ENCODE assay signal across 18 cellular contexts in the genomic region with DNA sequence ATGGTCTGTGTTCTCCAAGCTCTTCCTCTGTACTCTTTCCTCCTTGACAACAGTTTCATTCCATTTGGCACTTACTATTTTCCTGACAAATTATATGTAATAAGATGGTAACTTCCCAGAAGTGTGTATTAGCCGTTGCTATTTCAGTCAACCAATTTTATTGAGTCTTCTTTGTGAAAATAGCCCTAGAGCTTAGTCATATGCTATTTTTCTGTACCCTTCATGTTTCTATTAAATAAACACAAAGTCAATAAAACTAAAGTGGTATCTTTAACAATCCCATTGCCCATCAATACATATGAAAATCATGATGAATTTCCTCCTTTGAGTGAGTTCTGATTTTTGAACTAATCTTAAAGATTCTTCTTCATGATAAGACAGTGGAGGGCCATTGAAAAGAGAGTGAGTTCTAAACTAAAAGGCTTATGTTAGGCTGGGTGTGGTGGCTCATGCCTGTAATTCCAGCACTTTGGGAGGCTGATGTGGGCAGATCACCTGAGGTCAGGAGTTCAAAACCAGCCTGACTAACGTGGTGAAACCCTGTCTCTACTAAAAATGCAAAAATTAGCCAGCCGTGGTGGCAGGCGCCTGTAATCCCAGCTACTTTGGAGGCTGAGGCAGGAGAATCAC. TPM values are rescaled to one million over a fixed set of nuclear protein-coding genes. Genes with fewer than 3 reads are reported as not detected.
DNase-seq lines count a peak whose midpoint lies in the region; ATAC-seq and TF ChIP-seq lines count a peak whose summit lies in the region.
"Had no signal": no experiment of that assay in that cellular context is flagged by ENCODE, and none has a peak within 500 bp of the region (broad histone marks: within the 10 kb centered on the region; RNA-seq: fewer than 3 reads in every experiment).

No MANE protein-coding gene starts in this region.

- H3K9me3 ChIP-seq in psoas muscle = no peaks in the 10 kb centered on the region

- peak overlapping the region; percentile 65 for H3K4me3 Mint-ChIP-seq in HFFc6
- H3K4me3 Mint-ChIP-seq in chondrocyte (ENCODE audit: unreplicated experiment) = no peak overlapping the region
- H3K4me3 Mint-ChIP-seq in glutamatergic neuron (ENCODE audit: unreplicated experiment) = no peak overlapping the region
- H3K4me3 Mint-ChIP-seq: H9 had no signal

- 53 to 70% (median 53%) methylated on average over 4 of the region's 4 CpGs for WGBS in psoas muscle, 3 donors

- DNase-seq in HFFc6 = peak; percentile 35
- DNase-seq in chondrocyte (ENCODE audit: low spot score) = no peak
- no peak for DNase-seq in psoas muscle
- no peak for DNase-seq in glutamatergic neuron
- DNase-seq in left lobe of liver (ENCODE audit: low spot score) = no peak
- DNase-seq: DMS153, H9, MV-4-11, NCI-H1417, NCI-H187 treated with DMSO at 0.1 percent for 48 hours, NCI-H69, RPMI8226 had no signal

- peak overlapping the region; percentile 88 for H3K27ac Mint-ChIP-seq in HFFc6
- H3K27ac Mint-ChIP-seq in chondrocyte (ENCODE audit: unreplicated experiment) = peak overlapping the region; percentile 58
- H3K27ac Mint-ChIP-seq in glutamatergic neuron (ENCODE audit: unreplicated experiment) = no peak overlapping the region
- H3K27ac Mint-ChIP-seq: H9 had no signal

- H3K36me3 Mint-ChIP-seq in HFFc6 (ENCODE audit: low read depth) (peaks cover 25% of the 10 kb centered on the region), chondrocyte (ENCODE audit: low read depth) (no peaks in the 10 kb centered on the region), glutamatergic neuron (ENCODE audit: unreplicated experiment) (no peaks in the 10 kb centered on the region)

- H3K27ac ChIP-seq in ACC112 (ENCODE audit: low read depth, low read length) (peak overlapping the region; percentile 63), psoas muscle (peak overlapping the region; percentile 85)
- H3K27ac ChIP-seq: C4-2B, HL-60 had no signal

- intact Hi-C loops in psoas muscle (cut with DNase I) = no loop called here

- H3K36me3 ChIP-seq in ACC112 (ENCODE audit: insufficient read depth, low read length) (no peaks in the 10 kb centered on the region), psoas muscle (ENCODE audit: insufficient read depth in 1 of 2, low read depth in 1 of 2) (no peaks in the 10 kb centered on the region)

- H3K27me3 ChIP-seq in ACC112 (ENCODE audit: insufficient read depth, low read length) (no peaks in the 10 kb centered on the region), psoas muscle (ENCODE audit: insufficient read depth in 3 of 3, low read length in 2 of 3) (no peaks in the 10 kb centered on the region)

- peaks cover 10% of the 10 kb centered on the region for H3K79me2 ChIP-seq in ACC112 (ENCODE audit: control insufficient read depth, insufficient read depth, low read length, unreplicated experiment)

- H3K4me3 ChIP-seq in ACC112 (ENCODE audit: low read depth, low read length) (no peak overlapping the region), psoas muscle (no peak overlapping the region)
- H3K4me3 ChIP-seq: K562 had no signal

- peaks cover 68% of the 10 kb centered on the region for H3K4me1 ChIP-seq in ACC112 (ENCODE audit: control insufficient read depth, insufficient read depth, low read length, unreplicated experiment)
- peaks cover 45% of the 10 kb centered on the region for H3K4me1 ChIP-seq in psoas muscle

- H3K27me3 Mint-ChIP-seq in HFFc6 (ENCODE audit: insufficient read depth) = no peaks in the 10 kb centered on the region; the same call in 1 of the 2 replicates
- no peaks in the 10 kb centered on the region for H3K27me3 Mint-ChIP-seq in chondrocyte (ENCODE audit: low read depth)
- H3K27me3 Mint-ChIP-seq in glutamatergic neuron (ENCODE audit: unreplicated experiment) = peaks cover 1% of the 10 kb centered on the region

- peak overlapping the region; percentile 24 for H2AFZ ChIP-seq in ACC112 (ENCODE audit: low read length, unreplicated experiment)

- H3K9me3 Mint-ChIP-seq in HFFc6 (peaks cover 12% of the 10 kb centered on the region; the same call in 1 of the 2 replicates), chondrocyte (ENCODE audit: low read depth) (no peaks in the 10 kb centered on the region), glutamatergic neuron (ENCODE audit: unreplicated experiment) (no peaks in the 10 kb centered on the region)
- H3K9me3 Mint-ChIP-seq: H9 had no signal

- no peak for TF ChIP-seq CTCF in HFFc6 (IDR thresholded peaks at IDR 0.05)
- TF ChIP-seq CTCF in chondrocyte (IDR thresholded peaks at IDR 0.05) = no peak
- no peak for TF ChIP-seq CTCF in psoas muscle (IDR thresholded peaks at IDR 0.05)
- TF ChIP-seq CTCF in glutamatergic neuron (IDR thresholded peaks at IDR 0.05; ENCODE audit: partially characterized antibody, unreplicated experiment) = no peak

- ATAC-seq in psoas muscle (no peak), GM21447 (IDR thresholded peaks at IDR 0.05; ENCODE audit: unreplicated experiment) (no peak), HG02623 (IDR thresholded peaks at IDR 0.05; ENCODE audit: unreplicated experiment) (no peak), left lobe of liver (no peak)
- ATAC-seq: K562 had no signal

- peaks cover 85% of the 10 kb centered on the region for H3K4me1 Mint-ChIP-seq in HFFc6 (ENCODE audit: low read depth)
- peaks cover 50% of the 10 kb centered on the region for H3K4me1 Mint-ChIP-seq in chondrocyte (ENCODE audit: low read depth)
- H3K4me1 Mint-ChIP-seq in glutamatergic neuron (ENCODE audit: low read depth, unreplicated experiment) = no peaks in the 10 kb centered on the region
- H3K4me1 Mint-ChIP-seq: H9 had no signal

RNA-seq across cellular contexts. Expression of gene MYPN, which starts 5.9 kb away (rescaled TPM):
- total RNA-seq in HFFc6 (2021; fragmentation: NEBNext Ultra II Directional; extraction: Animal tissue kit (Norgen Biotek cat#: 25700)) = 10 to 100 TPM; 70.3 to 89.1 (median 80.1) TPM
- 0.08 to 1.5 TPM (median 0.10 TPM) in 3 replicates for total RNA-seq in chondrocyte
- 100 to 1,000 TPM; 216 to 376 (median 312) TPM for total RNA-seq in psoas muscle
- polyA plus RNA-seq in psoas muscle = 100 to 1,000 TPM in 1 of 3 donors, 10 to 100 TPM in 2; 24.3 to 117 (median 97.4) TPM
- total RNA-seq in glutamatergic neuron (ENCODE audit: unreplicated experiment) = not detected
- not detected for total RNA-seq in left lobe of liver
- total RNA-seq: H9, K562 had no signal
- polyA plus RNA-seq: K562 had no signal

RNA-seq across cellular contexts. Expression of gene HERC4, which starts 28.3 kb away (rescaled TPM):
- 100 to 1,000 TPM; 220 to 297 (median 279) TPM for total RNA-seq in HFFc6 (2021; fragmentation: NEBNext Ultra II Directional; extraction: Animal tissue kit (Norgen Biotek cat#: 25700))
- total RNA-seq in chondrocyte (41.6 to 55.0 TPM (median 42.5 TPM) in 3 replicates), psoas muscle (10 to 100 TPM; 15.1 to 29.4 (median 20.6) TPM), glutamatergic neuron (ENCODE audit: unreplicated experiment) (39.5 TPM), left lobe of liver (21.5 TPM)
- 10 to 100 TPM in 2 of 3 donors, 1 to 10 TPM in 1; 8.8 to 23.7 (median 17.6) TPM for polyA plus RNA-seq in psoas muscle

Comparison
In these comparisons a context has a peak if more than half of its experiments do, and no peak if none do; other contexts are left out.
1. RNA of gene MYPN, which starts 5.9 kb away (total RNA-seq): 216 to 376 TPM in psoas muscle and 70.3 to 89.1 TPM in HFFc6; 0.08 to 1.5 TPM in chondrocyte, not detected in glutamatergic neuron (single experiment) and not detected in left lobe of liver (single experiment); every median in the first group is over 10 times any median in the second.